Comparison of ENCODE assay signal across 8 cellular contexts in genomic region chr12:93591137-93591868, GRCh38. TPM values are rescaled to one million over a fixed set of nuclear protein-coding genes. Genes with fewer than 3 reads are reported as not detected.
DNase-seq lines count a peak whose midpoint lies in the region; ATAC-seq, FAIRE-seq and TF ChIP-seq lines count a peak whose summit lies in the region.

No MANE protein-coding gene starts in this region.

- CTCF ChIA-PET in AG04449 (lab: Yijun Ruan, JAX) = interaction anchor here (0.5 to 2.3 kb wide), 3 partner anchors 8 to 88 kb away, joined by 3 to 6 read pairs (median 3); partner anchors contain the start of gene SOCS2

- peak; percentile 80 for ATAC-seq in HG03039 (IDR thresholded peaks at IDR 0.05; ENCODE audit: unreplicated experiment)
- ATAC-seq in esophagus mucosa = peak; percentile 77
- ATAC-seq in mucosa of descending colon = peak; percentile 88

- no peak for DNase-seq in AG04449 (ENCODE audit: low read depth, low spot score)
- no peak for DNase-seq in GM18507 (ENCODE audit: extremely low spot score, insufficient read length, low read depth)
- peak; percentile 52 for DNase-seq in NCI-H460 (ENCODE audit: extremely low read depth, low read depth)
- DNase-seq in activated CD8-positive, alpha-beta memory T cell treated with anti-CD3 and anti-CD28 coated beads for 48 hours (ENCODE audit: low read depth in 2 of 3, low spot score in 2 of 3) = peak; percentile 2 to 6 (median 2)
- DNase-seq in mucosa of descending colon = peak; percentile 66 to 74 (median 69)
- peak; percentile 54 for DNase-seq in superior temporal gyrus (ENCODE audit: extremely low spot score)

- H3K36me3 ChIP-seq in mucosa of descending colon (ENCODE audit: low read depth) = no peaks in the 10 kb centered on the region

- intact Hi-C loops in mucosa of descending colon (cut with DNase I, micrococcal nuclease) = no loop called here

- peak overlapping the region; percentile 63 for H3K4me3 ChIP-seq in AG04449 (ENCODE audit: low read depth, low read length)
- H3K4me3 ChIP-seq in mucosa of descending colon = no peak overlapping the region

- H3K4me1 ChIP-seq in mucosa of descending colon (ENCODE audit: low read depth) = no peaks in the 10 kb centered on the region

- POLR2A ChIA-PET in AG04449 (lab: Yijun Ruan, JAX) = interaction anchor here (0.6 to 0.7 kb wide), 2 partner anchors 12 to 21 kb away, joined by 3 read pairs; no protein-coding TSS in a partner anchor

- FAIRE-seq in GM18507 (lab: Jason Lieb, UNC) = peak; percentile 62

- TF ChIP-seq CTCF in AG04449 (IDR thresholded peaks at IDR 0.05; ENCODE audit: insufficient read depth, low read length, missing control alignments) (no peak), mucosa of descending colon (IDR thresholded peaks at IDR 0.05) (no peak)

- no peaks in the 10 kb centered on the region for H3K9me3 ChIP-seq in mucosa of descending colon

RNA-seq across cellular contexts. Expression of gene SOCS2, which starts 18.8 kb away (rescaled TPM):
- total RNA-seq in NCI-H460 (2014; rRNA removed; shearing (Covaris generic)) = 27.1 and 32.8 TPM in 2 replicates
- polyA plus RNA-seq in NCI-H460 (2014; cell fraction: nucleus; rRNA removed) = 27.4 and 41.2 TPM in 2 replicates
- 5.8 TPM for total RNA-seq in esophagus mucosa
- total RNA-seq in mucosa of descending colon = 10 to 100 TPM; 23.3 to 40.7 (median 27.6) TPM

Comparison
In these comparisons a context has a peak if more than half of its experiments do, and no peak if none do; other contexts are left out.
1. DNase-seq: peak in NCI-H460 (single experiment), activated CD8-positive, alpha-beta memory T cell treated with anti-CD3 and anti-CD28 coated beads for 48 hours (3 of 3), mucosa of descending colon (3 of 3) and superior temporal gyrus (single experiment); none in AG04449 (single experiment) and GM18507 (single experiment).
2. Peak in every context shown above with its lines, with median percentiles within 50 percentile points of each other: ATAC-seq.